12 cellular contexts compared by ENCODE assay signal in the genomic region with DNA sequence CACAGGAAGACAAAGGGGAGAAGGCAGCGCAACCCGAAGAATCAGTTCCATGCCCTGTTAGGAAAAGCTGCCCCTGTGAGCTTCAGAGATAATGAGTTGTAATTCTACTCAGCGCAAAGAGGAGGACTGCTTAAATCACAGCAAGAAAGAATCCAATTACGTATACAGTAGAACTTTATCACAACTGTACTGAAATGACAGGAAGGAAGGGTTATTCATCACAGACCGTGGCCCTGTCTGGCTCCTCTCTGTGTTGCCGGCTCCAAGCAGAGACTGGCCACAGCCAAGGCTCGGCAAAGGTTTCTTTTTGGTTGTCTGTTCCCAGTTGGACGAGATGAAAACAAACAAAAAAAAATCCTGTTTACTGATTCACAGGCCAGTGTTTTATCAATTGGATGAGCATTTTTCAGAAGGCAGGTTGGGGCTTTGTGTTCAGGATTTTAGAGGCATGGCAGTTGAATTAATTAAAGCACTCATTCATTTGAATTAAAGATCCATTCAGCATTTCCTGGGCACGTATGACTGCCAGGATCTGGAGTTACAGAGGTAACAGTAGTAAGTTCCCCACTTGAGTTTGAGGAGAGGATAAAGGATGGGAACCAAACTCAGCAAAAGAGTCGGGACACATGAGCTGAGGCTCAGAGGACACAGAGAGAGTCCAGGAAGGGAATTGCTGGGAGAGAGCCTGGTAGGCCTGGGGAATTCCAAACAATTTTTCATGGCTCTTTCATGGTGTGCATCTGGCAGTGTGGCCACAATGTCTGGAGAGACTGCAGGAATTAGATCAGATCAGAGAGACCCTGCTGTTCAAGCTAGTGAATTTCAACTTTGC.
DNase-seq lines count a peak whose midpoint lies in the region; ATAC-seq and TF ChIP-seq lines count a peak whose summit lies in the region.
"Had no signal": no experiment of that assay in that cellular context is flagged by ENCODE, and none has a peak within 500 bp of the region (broad histone marks: within the 10 kb centered on the region; RNA-seq: fewer than 3 reads in every experiment).

No MANE protein-coding gene starts in this region.

- H3K27me3 ChIP-seq in thoracic aorta (replicated peaks; ENCODE audit: insufficient read depth): no peaks in the 10 kb centered on the region

- peak; percentile 5 for DNase-seq in NCI-H510A treated with DMSO at 0.1 percent for 48 hours (lab: John Stamatoyannopoulos, UW)
- no peak for DNase-seq in NCI-H510A (lab: John Stamatoyannopoulos, UW)
- DNase-seq in choroid plexus epithelial cell (ENCODE audit: low read depth): peak; percentile 72
- peak; percentile 90 to 91 for DNase-seq in lung microvascular endothelial cell (ENCODE audit: low read depth in 2 of 2)
- no peak for DNase-seq in thoracic aorta (ENCODE audit: low spot score)
- DNase-seq: activated gamma-delta T cell, erythroblast, H7, T1000 had no signal

- H3K36me3 ChIP-seq in thoracic aorta: no peaks in the 10 kb centered on the region

- H3K4me1 ChIP-seq in thoracic aorta (ENCODE audit: control insufficient read depth in 1 of 2, low read depth in 2 of 2): peaks cover 16 to 65% of the 10 kb centered on the region in 2 donors

- no peaks in the 10 kb centered on the region for H3K9me3 ChIP-seq in thoracic aorta

- no peak overlapping the region for H3K4me3 ChIP-seq in choroid plexus epithelial cell (ENCODE audit: low read depth, low read length)
- H3K4me3 ChIP-seq in thoracic aorta: peak overlapping the region; percentile 56

- TF ChIP-seq CTCF in choroid plexus epithelial cell (conservative IDR thresholded peaks at IDR 0.05; ENCODE audit: low read depth, low read length) (no peak), thoracic aorta (IDR thresholded peaks at IDR 0.05) (no peak)

- peak overlapping the region; percentile 23 for H3K27ac ChIP-seq in thoracic aorta

- ATAC-seq in thoracic aorta (ENCODE audit: insufficient number of reproducible peaks, low FRiP score, low read depth): peak; percentile 51
- no peak for ATAC-seq in GM21390 (IDR thresholded peaks at IDR 0.05; ENCODE audit: unreplicated experiment)
- no peak for ATAC-seq in GM21367 (IDR thresholded peaks at IDR 0.05; ENCODE audit: unreplicated experiment)
- ATAC-seq in HG03342 (IDR thresholded peaks at IDR 0.05; ENCODE audit: unreplicated experiment): no peak

Comparison
In these comparisons a context has a peak if more than half of its experiments do, and no peak if none do; other contexts are left out.
1. DNase-seq: peak in NCI-H510A treated with DMSO at 0.1 percent for 48 hours (single experiment), choroid plexus epithelial cell (single experiment) and lung microvascular endothelial cell (2 of 2); none in NCI-H510A (single experiment) and thoracic aorta (single experiment).